In genomic region chr13:102002271-102002670, GRCh38 we compare ENCODE assay signal across 14 cellular contexts.
DNase-seq lines count a peak whose midpoint lies in the region; ATAC-seq and TF ChIP-seq lines count a peak whose summit lies in the region.
"Had no signal": no experiment of that assay in that cellular context is flagged by ENCODE, and none has a peak within 500 bp of the region (broad histone marks: within the 10 kb centered on the region; RNA-seq: fewer than 3 reads in every experiment).

No MANE protein-coding gene starts in this region.

- H3K4me3 ChIP-seq in ascending aorta (no peak overlapping the region), choroid plexus epithelial cell (ENCODE audit: low read depth, low read length) (no peak overlapping the region), rectal smooth muscle tissue (ENCODE audit: low read length) (no peak overlapping the region)
- H3K4me3 ChIP-seq: K562 had no signal

- H3K9me3 ChIP-seq in ascending aorta = no peaks in the 10 kb centered on the region
- H3K9me3 ChIP-seq: BE2C had no signal

- intact Hi-C loops in ascending aorta (cut with DNase I) = loop anchor here (10.0 kb wide), 1 partner anchor 393 kb away; no protein-coding TSS in a partner anchor
- intact Hi-C loops in left ventricle myocardium superior (cut with micrococcal nuclease) = no loop called here

- peak; percentile 84 for ATAC-seq in left ventricle myocardium superior
- ATAC-seq: CD8-positive, alpha-beta T cell; K562 had no signal

- TF ChIP-seq CTCF in ascending aorta (IDR thresholded peaks at IDR 0.05) = no peak
- TF ChIP-seq CTCF in choroid plexus epithelial cell (conservative IDR thresholded peaks at IDR 0.05; ENCODE audit: low read depth, low read length) = no peak

- H3K36me3 ChIP-seq in ascending aorta (no peaks in the 10 kb centered on the region), rectal smooth muscle tissue (ENCODE audit: control insufficient read depth, insufficient read depth, low read length) (no peaks in the 10 kb centered on the region)
- H3K36me3 ChIP-seq: BE2C had no signal

- DNase-seq in ascending aorta (ENCODE audit: low spot score in 2 of 2) (no peak), choroid plexus epithelial cell (ENCODE audit: low read depth) (peak; percentile 81), left ventricle myocardium superior (no peak), ecto neural progenitor cell (ENCODE audit: low spot score) (no peak), NCI-H2081 treated with DMSO at 0.1 percent for 48 hours (lab: John Stamatoyannopoulos, UW) (no peak), cerebellar nuclear complex (lab: John Stamatoyannopoulos, UW) (no peak)
- DNase-seq: BE2C; CD8-positive, alpha-beta T cell; GOT3; NCI-H1436 treated with DMSO at 0.1 percent for 48 hours; NCI-H2081; NCI-H748 treated with DMSO at 0.1 percent for 48 hours had no signal

- H3K27ac ChIP-seq in ascending aorta = peak overlapping the region; percentile 44 to 69
- H3K27ac ChIP-seq in rectal smooth muscle tissue (ENCODE audit: low read depth, low read length) = peak overlapping the region; percentile 23

- no peaks in the 10 kb centered on the region for H3K27me3 ChIP-seq in ascending aorta
- H3K27me3 ChIP-seq in rectal smooth muscle tissue (ENCODE audit: control insufficient read depth, insufficient read depth, low read length) = no peaks in the 10 kb centered on the region
- H3K27me3 ChIP-seq: BE2C had no signal

- H3K4me1 ChIP-seq in ascending aorta = peaks cover 0 to 12% of the 10 kb centered on the region in 2 donors
- peaks cover 8% of the 10 kb centered on the region for H3K4me1 ChIP-seq in rectal smooth muscle tissue (ENCODE audit: control insufficient read depth, insufficient read depth, low read length)

- no peak overlapping the region for H3K9ac ChIP-seq in rectal smooth muscle tissue (ENCODE audit: low read length)
